8 cellular contexts compared by ENCODE assay signal in the genomic region with DNA sequence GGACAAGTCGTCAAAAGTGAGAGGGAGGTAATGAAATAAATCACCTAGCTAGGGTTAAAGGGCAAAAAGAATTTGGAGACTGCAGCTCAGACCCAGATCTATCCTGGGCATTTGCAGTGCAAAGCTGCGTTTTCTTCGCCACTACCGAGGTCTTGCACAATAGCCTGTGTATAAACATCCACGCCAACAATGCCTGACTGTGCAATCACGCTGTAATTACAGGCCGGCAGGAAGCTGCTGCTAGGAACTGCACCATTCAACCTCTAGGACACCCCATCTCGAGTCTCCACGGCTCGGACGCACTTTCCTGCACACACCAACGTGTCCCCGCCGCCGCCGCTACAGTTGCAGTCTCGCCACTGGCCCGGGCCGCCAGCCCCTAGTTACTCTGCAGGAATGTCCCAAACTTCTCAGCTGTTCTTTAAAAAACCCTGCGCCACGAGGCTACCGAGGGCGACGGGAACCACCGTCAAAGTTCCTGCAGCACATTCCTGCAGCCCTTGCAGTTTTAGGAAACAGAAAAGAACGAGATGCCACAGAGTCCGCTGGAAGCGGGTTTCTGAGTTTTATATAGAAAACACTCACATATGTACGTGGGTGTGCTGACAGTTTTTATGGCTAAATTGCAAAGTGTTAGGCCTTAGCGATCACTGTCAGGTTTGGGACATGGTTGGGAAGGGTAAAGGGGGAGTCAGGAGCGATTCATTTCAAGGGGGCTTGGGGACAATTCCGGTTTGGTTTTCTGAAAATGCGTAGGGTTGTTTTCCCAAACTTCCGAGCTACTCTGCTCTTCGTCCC.
A peak's percentile ranks its signal among the peaks of the same experiment; 100 is the strongest.
DNase-seq lines count a peak whose midpoint lies in the region; ATAC-seq and TF ChIP-seq lines count a peak whose summit lies in the region.

No MANE protein-coding gene starts in this region.

- H3K27ac ChIP-seq in VCaP = peak overlapping the region; percentile 99
- H3K27ac ChIP-seq in smooth muscle cell (ENCODE audit: low read depth) = peak overlapping the region; percentile 87

- ATAC-seq in HG02763 (IDR thresholded peaks at IDR 0.05; ENCODE audit: unreplicated experiment) = no peak

- H3K4me1 ChIP-seq in Loucy (ENCODE audit: insufficient read depth, low read length, poor library complexity, severe bottlenecking) (peaks cover 56% of the 10 kb centered on the region), smooth muscle cell (ENCODE audit: low read depth) (peaks cover 46% of the 10 kb centered on the region)

- TF ChIP-seq CTCF in Loucy (conservative IDR thresholded peaks at IDR 0.05; ENCODE audit: low read length) (no peak; the same call in 1 of the 2 replicates), VCaP (conservative IDR thresholded peaks at IDR 0.05) (no peak), cardiac fibroblast (IDR thresholded peaks at IDR 0.05; ENCODE audit: low read depth, low read length) (peak; percentile 35), smooth muscle cell (IDR thresholded peaks at IDR 0.05; ENCODE audit: borderline replicate concordance, insufficient read depth, poor library complexity, severe bottlenecking) (peak; percentile 7)

- H3K4me3 ChIP-seq in Loucy (ENCODE audit: low read length, poor library complexity, severe bottlenecking) (peak overlapping the region; percentile 87), cardiac fibroblast (replicated peaks in 1 of 2; ENCODE audit: low read depth in 2 of 2, low read length in 2 of 2) (peak overlapping the region; percentile 60 to 69), smooth muscle cell (peak overlapping the region; percentile 70)

- H3K79me2 ChIP-seq in Loucy (ENCODE audit: insufficient read depth, low read length) (peaks cover 71% of the 10 kb centered on the region), smooth muscle cell (ENCODE audit: low read depth) (peaks cover 39% of the 10 kb centered on the region)

- DNase-seq in NCI-H524 (lab: John Stamatoyannopoulos, UW) (peak; percentile 36 to 46), NCI-H524 treated with DMSO at 0.1 percent for 48 hours (lab: John Stamatoyannopoulos, UW) (no peak), cardiac fibroblast (ENCODE audit: low read depth in 2 of 2) (peak; percentile 95 to 96), islet precursor cell (peak; percentile 88), smooth muscle cell (lab: John Stamatoyannopoulos, UW; ENCODE audit: unreplicated experiment) (peak; percentile 34)

- peaks cover 31% of the 10 kb centered on the region for H4K20me1 ChIP-seq in Loucy (ENCODE audit: insufficient read depth, low read length, poor library complexity, severe bottlenecking)
- peaks cover 47% of the 10 kb centered on the region for H4K20me1 ChIP-seq in smooth muscle cell (ENCODE audit: low read depth)

- H3K9ac ChIP-seq in Loucy (ENCODE audit: low read depth, low read length, poor library complexity, severe bottlenecking) = peak overlapping the region; percentile 95
- H3K9ac ChIP-seq in smooth muscle cell (ENCODE audit: low read depth) = peak overlapping the region; percentile 70

- WGBS in smooth muscle cell (ENCODE audit: low lambda C conversion rate) = 2% methylated on average over 35 of the region's 35 CpGs

- H3K9me3 ChIP-seq in Loucy (ENCODE audit: insufficient read depth, low read depth, low read length) (no peaks in the 10 kb centered on the region), smooth muscle cell (replicated peaks; ENCODE audit: low read depth) (no peaks in the 10 kb centered on the region)

- H3K36me3 ChIP-seq in Loucy (ENCODE audit: insufficient read depth, low read length) (no peaks in the 10 kb centered on the region), smooth muscle cell (ENCODE audit: low read depth) (no peaks in the 10 kb centered on the region)

- H2AFZ ChIP-seq in Loucy (ENCODE audit: low read length) (peak overlapping the region; percentile 11), smooth muscle cell (ENCODE audit: low read depth) (peak overlapping the region; percentile 9)

- H3K9me2 ChIP-seq in Loucy (replicated peaks; ENCODE audit: low read depth, low read length) = no peaks in the 10 kb centered on the region

- H3K4me2 ChIP-seq in Loucy (ENCODE audit: low read depth, low read length, poor library complexity, severe bottlenecking) = peak overlapping the region; percentile 95
- peak overlapping the region; percentile 96 for H3K4me2 ChIP-seq in smooth muscle cell

- no peaks in the 10 kb centered on the region for H3F3A ChIP-seq in Loucy (ENCODE audit: low read depth)
- H3F3A ChIP-seq in smooth muscle cell (ENCODE audit: low read depth) = peaks cover 28% of the 10 kb centered on the region

- H3K27me3 ChIP-seq in Loucy (ENCODE audit: insufficient read depth, low read length, poor library complexity, severe bottlenecking) (no peaks in the 10 kb centered on the region), smooth muscle cell (ENCODE audit: low read depth) (no peaks in the 10 kb centered on the region)

Comparison
In these comparisons a context has a peak if more than half of its experiments do, and no peak if none do; other contexts are left out.
1. CTCF ChIP-seq: peak in cardiac fibroblast (single experiment) and smooth muscle cell (single experiment); none in Loucy (single experiment) and VCaP (single experiment).
2. Peak in every context shown above with its lines, with median percentiles within 50 percentile points of each other: H3K4me3 ChIP-seq.